22 cellular contexts compared by ENCODE assay signal in the genomic region with DNA sequence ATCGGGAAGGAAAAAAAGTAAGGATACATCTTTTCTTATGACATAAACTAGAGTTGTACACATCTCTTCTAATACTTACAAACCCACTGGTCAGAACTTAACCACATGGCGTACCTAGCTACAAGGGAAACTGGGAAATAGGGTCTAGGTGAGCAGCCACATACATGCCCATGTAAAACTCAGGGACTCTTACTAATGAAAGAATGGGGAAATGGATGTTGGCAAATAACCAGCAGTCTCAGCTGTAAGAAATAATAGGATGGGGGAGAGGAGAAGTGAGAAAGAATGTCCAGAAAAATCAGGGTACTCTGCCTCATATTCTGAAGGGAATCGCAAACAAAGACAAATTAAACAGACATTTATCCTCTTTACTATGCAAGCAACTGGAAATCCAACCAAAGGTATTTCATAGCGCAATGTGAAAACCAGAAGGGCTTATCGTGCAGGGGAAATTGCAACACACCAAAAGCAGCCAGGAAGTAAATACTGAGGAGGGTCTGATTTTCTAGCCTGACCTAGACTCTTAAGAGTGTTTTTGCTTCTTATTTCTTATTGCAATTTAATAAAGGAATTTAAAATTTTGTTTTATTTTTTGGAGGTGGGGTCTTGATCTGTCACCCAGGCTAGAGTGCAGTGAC. TPM values are rescaled to one million over a fixed set of nuclear protein-coding genes. Genes with fewer than 3 reads are reported as not detected.
DNase-seq lines count a peak whose midpoint lies in the region; ATAC-seq and TF ChIP-seq lines count a peak whose summit lies in the region.
"Had no signal": no experiment of that assay in that cellular context is flagged by ENCODE, and none has a peak within 500 bp of the region (broad histone marks: within the 10 kb centered on the region; RNA-seq: fewer than 3 reads in every experiment).

No MANE protein-coding gene starts in this region.

- no peak overlapping the region for H2AFZ ChIP-seq in neural progenitor cell (replicated peaks)
- H2AFZ ChIP-seq: GM23338 had no signal

- POLR2A ChIA-PET in Caco-2 (lab: Charles Lee) = no interaction called here

- ATAC-seq in activated naive CD4-positive, alpha-beta T cell treated with anti-CD3 and anti-CD28 coated beads, Interleukin-2, amount 50 U/mL, for 72 hours = no peak
- peak; percentile 64 to 75 (median 69) for ATAC-seq in right lobe of liver
- ATAC-seq in upper lobe of right lung = peak; percentile 66
- ATAC-seq in HG03460 (IDR thresholded peaks at IDR 0.05; ENCODE audit: unreplicated experiment) = no peak
- ATAC-seq: GM12878; GM23338; SK-N-SH treated with all-trans-retinoic acid at 6 μM for 48 hours; stimulated activated naive CD8-positive, alpha-beta T cell treated with anti-CD3 and anti-CD28 coated beads, Interleukin-15, amount 100 ng/mL, for 72 hours had no signal

- TF ChIP-seq CTCF in right lobe of liver (IDR thresholded peaks at IDR 0.05) (no peak), upper lobe of right lung (IDR thresholded peaks at IDR 0.05) (no peak), Caco-2 (IDR thresholded peaks at IDR 0.05; ENCODE audit: insufficient read depth in 1 of 2, low read depth in 1 of 2, low read length in 1 of 2, severe bottlenecking in 1 of 2, unreplicated experiment in 1 of 2) (no peak), neural progenitor cell (IDR thresholded peaks at IDR 0.05) (no peak)

- H3K4me3 Mint-ChIP-seq in activated naive CD4-positive, alpha-beta T cell treated with anti-CD3 and anti-CD28 coated beads, Interleukin-2, amount 50 U/mL, for 24 hours = no peak overlapping the region
- no peak overlapping the region for H3K4me3 Mint-ChIP-seq in Caco-2 (ENCODE audit: unreplicated experiment)
- H3K4me3 Mint-ChIP-seq in neural progenitor cell = no peak overlapping the region
- H3K4me3 Mint-ChIP-seq: endodermal cell; GM23338; naive B cell; stimulated activated naive CD8-positive, alpha-beta T cell treated with anti-CD3 and anti-CD28 coated beads, Interleukin-15, amount 100 ng/mL, for 72 hours had no signal

- no peaks in the 10 kb centered on the region for H3K27me3 ChIP-seq in right lobe of liver
- no peaks in the 10 kb centered on the region for H3K27me3 ChIP-seq in upper lobe of right lung
- H3K27me3 ChIP-seq in Caco-2 (replicated peaks; ENCODE audit: control insufficient read depth, insufficient read depth, low read length) = no peaks in the 10 kb centered on the region
- H3K27me3 ChIP-seq in neural progenitor cell = no peaks in the 10 kb centered on the region
- H3K27me3 ChIP-seq: uterus had no signal

- no peaks in the 10 kb centered on the region for H3K27me3 Mint-ChIP-seq in activated naive CD4-positive, alpha-beta T cell treated with anti-CD3 and anti-CD28 coated beads, Interleukin-2, amount 50 U/mL, for 24 hours
- H3K27me3 Mint-ChIP-seq in Caco-2 (ENCODE audit: insufficient read depth, unreplicated experiment) (no peaks in the 10 kb centered on the region), neural progenitor cell (ENCODE audit: insufficient read depth, low read depth) (peaks cover 2% of the 10 kb centered on the region)
- H3K27me3 Mint-ChIP-seq: naive B cell; stimulated activated naive CD8-positive, alpha-beta T cell treated with anti-CD3 and anti-CD28 coated beads, Interleukin-15, amount 100 ng/mL, for 72 hours had no signal

- H3K4me1 Mint-ChIP-seq in activated naive CD4-positive, alpha-beta T cell treated with anti-CD3 and anti-CD28 coated beads, Interleukin-2, amount 50 U/mL, for 24 hours = peaks cover 56% of the 10 kb centered on the region
- no peaks in the 10 kb centered on the region for H3K4me1 Mint-ChIP-seq in Caco-2 (ENCODE audit: low read depth, unreplicated experiment)
- no peaks in the 10 kb centered on the region for H3K4me1 Mint-ChIP-seq in neural progenitor cell

- CTCF ChIA-PET in Caco-2 (lab: Charles Lee) = no interaction called here

- H3K27ac Mint-ChIP-seq in activated naive CD4-positive, alpha-beta T cell treated with anti-CD3 and anti-CD28 coated beads, Interleukin-2, amount 50 U/mL, for 24 hours = peak overlapping the region; percentile 10
- H3K27ac Mint-ChIP-seq in activated naive CD4-positive, alpha-beta T cell treated with anti-CD3 and anti-CD28 coated beads, Interleukin-2, amount 50 U/mL, for 72 hours = no peak overlapping the region
- H3K27ac Mint-ChIP-seq in Caco-2 (ENCODE audit: unreplicated experiment) (no peak overlapping the region), neural progenitor cell (no peak overlapping the region)
- H3K27ac Mint-ChIP-seq: endodermal cell; GM23338; stimulated activated naive CD8-positive, alpha-beta T cell treated with anti-CD3 and anti-CD28 coated beads, Interleukin-15, amount 100 ng/mL, for 72 hours had no signal

- no peak for TF ChIP-seq POLR2A in right lobe of liver (IDR thresholded peaks at IDR 0.05)

- peaks cover 8% of the 10 kb centered on the region for H4K20me1 ChIP-seq in neural progenitor cell (ENCODE audit: low read depth)

- no peak overlapping the region for H3K4me2 ChIP-seq in neural progenitor cell
- H3K4me2 ChIP-seq: GM23338 had no signal

- H3K4me1 ChIP-seq in right lobe of liver (peaks cover 0 to 23% (median 6%) of the 10 kb centered on the region in 4 donors), upper lobe of right lung (peaks cover 23% of the 10 kb centered on the region), Caco-2 (no peaks in the 10 kb centered on the region), neural progenitor cell (no peaks in the 10 kb centered on the region)

- H3K9me3 Mint-ChIP-seq in activated naive CD4-positive, alpha-beta T cell treated with anti-CD3 and anti-CD28 coated beads, Interleukin-2, amount 50 U/mL, for 24 hours = no peaks in the 10 kb centered on the region
- no peaks in the 10 kb centered on the region for H3K9me3 Mint-ChIP-seq in activated naive CD4-positive, alpha-beta T cell treated with anti-CD3 and anti-CD28 coated beads, Interleukin-2, amount 50 U/mL, for 72 hours
- H3K9me3 Mint-ChIP-seq in Caco-2 (ENCODE audit: unreplicated experiment) (no peaks in the 10 kb centered on the region), neural progenitor cell (no peaks in the 10 kb centered on the region)
- H3K9me3 Mint-ChIP-seq: endodermal cell; GM23338; naive B cell; stimulated activated naive CD8-positive, alpha-beta T cell treated with anti-CD3 and anti-CD28 coated beads, Interleukin-15, amount 100 ng/mL, for 72 hours had no signal

- peaks cover 5% of the 10 kb centered on the region for H3K79me2 ChIP-seq in neural progenitor cell (ENCODE audit: low read depth)

- H3K27ac ChIP-seq in SK-N-MC = peak overlapping the region; percentile 34
- no peak overlapping the region for H3K27ac ChIP-seq in right lobe of liver
- no peak overlapping the region for H3K27ac ChIP-seq in upper lobe of right lung
- no peak overlapping the region for H3K27ac ChIP-seq in neural progenitor cell
- H3K27ac ChIP-seq: left ventricle myocardium inferior, uterus had no signal

- H3K36me3 ChIP-seq in SK-N-MC (ENCODE audit: insufficient read depth, low read length) (peaks cover 17% of the 10 kb centered on the region; the same call in 1 of the 2 replicates), right lobe of liver (no peaks in the 10 kb centered on the region), upper lobe of right lung (no peaks in the 10 kb centered on the region), Caco-2 (ENCODE audit: control insufficient read depth, insufficient read depth, low read length) (no peaks in the 10 kb centered on the region), neural progenitor cell (no peaks in the 10 kb centered on the region)
- H3K36me3 ChIP-seq: left ventricle myocardium inferior, uterus had no signal

- peaks cover 1% of the 10 kb centered on the region for H3K36me3 Mint-ChIP-seq in activated naive CD4-positive, alpha-beta T cell treated with anti-CD3 and anti-CD28 coated beads, Interleukin-2, amount 50 U/mL, for 24 hours
- H3K36me3 Mint-ChIP-seq in activated naive CD4-positive, alpha-beta T cell treated with anti-CD3 and anti-CD28 coated beads, Interleukin-2, amount 50 U/mL, for 72 hours = peaks cover 0 to 6% of the 10 kb centered on the region in 2 donors
- H3K36me3 Mint-ChIP-seq in Caco-2 (ENCODE audit: insufficient read depth, unreplicated experiment) (peaks cover 5% of the 10 kb centered on the region), neural progenitor cell (peaks cover 6% of the 10 kb centered on the region)
- H3K36me3 Mint-ChIP-seq: naive B cell had no signal

- BruUV-seq in Caco-2 (replicated peaks; lab: Mats Ljungman, UMichigan) = no TSS peak

- WGBS in right lobe of liver (ENCODE audit: insufficient coverage, low coverage, low lambda C conversion rate, missing lambda C conversion rate) = 30% methylated on average over 5 of the region's 5 CpGs

- H3F3A ChIP-seq in neural progenitor cell (ENCODE audit: low read depth) = peaks cover 3% of the 10 kb centered on the region

- H3K9me3 ChIP-seq in SK-N-MC (ENCODE audit: low read depth, low read length) (no peaks in the 10 kb centered on the region), right lobe of liver (no peaks in the 10 kb centered on the region), upper lobe of right lung (no peaks in the 10 kb centered on the region), Caco-2 (no peaks in the 10 kb centered on the region), neural progenitor cell (ENCODE audit: low read depth) (no peaks in the 10 kb centered on the region)
- H3K9me3 ChIP-seq: left ventricle myocardium inferior, uterus had no signal

- H3K4me3 ChIP-seq in SK-N-MC = peak overlapping the region; percentile 5; the same call in 1 of the 2 replicates
- no peak overlapping the region for H3K4me3 ChIP-seq in right lobe of liver
- H3K4me3 ChIP-seq in upper lobe of right lung = no peak overlapping the region
- H3K4me3 ChIP-seq in Caco-2 (ENCODE audit: low read depth, low read length) = no peak overlapping the region
- H3K4me3 ChIP-seq in neural progenitor cell = no peak overlapping the region
- H3K4me3 ChIP-seq: GM12878, GM23338, left ventricle myocardium inferior, uterus had no signal

- DNase-seq in activated naive CD4-positive, alpha-beta T cell treated with anti-CD3 and anti-CD28 coated beads, Interleukin-2, amount 50 U/mL, for 72 hours (ENCODE audit: low spot score in 2 of 2) = no peak
- DNase-seq in SK-N-MC (ENCODE audit: low read depth, low spot score) = peak; percentile 48
- no peak for DNase-seq in right lobe of liver
- no peak for DNase-seq in upper lobe of right lung
- no peak for DNase-seq in Caco-2
- DNase-seq in neural progenitor cell (ENCODE audit: low spot score) = no peak
- DNase-seq: ACHN; anterior cingulate cortex; endodermal cell; foreskin melanocyte; KG1; left ventricle myocardium inferior; naive B cell; NCI-H1436; NCI-H226; stimulated activated naive CD8-positive, alpha-beta T cell treated with anti-CD3 and anti-CD28 coated beads, Interleukin-15, amount 100 ng/mL, for 72 hours; uterus had no signal

- intact Hi-C loops in right lobe of liver (cut with DNase I) = no loop called here
- intact Hi-C loops in upper lobe of right lung (cut with DNase I) = no loop called here
- intact Hi-C loops in Caco-2 (cut with micrococcal nuclease; ENCODE audit: unreplicated experiment) = loop anchor here (10.0 kb wide), 1 partner anchor 79 kb away; no protein-coding TSS in a partner anchor

- H3K9ac ChIP-seq in SK-N-MC (ENCODE audit: insufficient read length) (no peak overlapping the region), neural progenitor cell (no peak overlapping the region)

RNA-seq across cellular contexts. Expression of a gene that starts 17.5 kb away (rescaled TPM):
- 10 to 100 TPM; 40.0 to 55.8 TPM for total RNA-seq in activated naive CD4-positive, alpha-beta T cell treated with anti-CD3 and anti-CD28 coated beads, Interleukin-2, amount 50 U/mL, for 72 hours
- total RNA-seq in right lobe of liver (10 to 100 TPM in 5 of 6 experiments, 1 to 10 TPM in 1; 8.8 to 21.6 (median 15.9) TPM), upper lobe of right lung (20.8 TPM), Caco-2 (2022) (15.5 and 17.5 TPM in 2 replicates), neural progenitor cell (ENCODE audit: low replicate concordance) (32.2 and 42.0 TPM in 2 replicates)

Comparison
In these comparisons a context has a peak if more than half of its experiments do, and no peak if none do; other contexts are left out.
1. ATAC-seq: peak in right lobe of liver (4 of 4) and upper lobe of right lung (single experiment); none in activated naive CD4-positive, alpha-beta T cell treated with anti-CD3 and anti-CD28 coated beads, Interleukin-2, amount 50 U/mL, for 72 hours (0 of 2) and HG03460 (single experiment).